ENCODE assay signal across 22 cellular contexts in genomic region chr2:180366481-180366880, GRCh38.
DNase-seq lines count a peak whose midpoint lies in the region; ATAC-seq and TF ChIP-seq lines count a peak whose summit lies in the region.
"Had no signal": no experiment of that assay in that cellular context is flagged by ENCODE, and none has a peak within 500 bp of the region (broad histone marks: within the 10 kb centered on the region; RNA-seq: fewer than 3 reads in every experiment).

No MANE protein-coding gene starts in this region.

- no peak overlapping the region for H2BK120ac ChIP-seq in trophoblast cell (ENCODE audit: insufficient read depth, low read length, poor library complexity)

- H3K4me2 ChIP-seq in trophoblast cell (ENCODE audit: low read length): no peak overlapping the region

- H4K91ac ChIP-seq in trophoblast cell (ENCODE audit: low read depth, low read length): no peak overlapping the region

- H3K4me3 ChIP-seq in AG09309 (ENCODE audit: control insufficient read depth, low read depth, low read length) (no peak overlapping the region), SJCRH30 (no peak overlapping the region), trophoblast cell (ENCODE audit: low read depth, low read length) (no peak overlapping the region)

- H3K9me3 ChIP-seq in SJCRH30 (replicated peaks): no peaks in the 10 kb centered on the region
- no peaks in the 10 kb centered on the region for H3K9me3 ChIP-seq in trophoblast cell (ENCODE audit: insufficient read depth, low read depth, low read length)
- H3K9me3 ChIP-seq: BE2C, Caco-2 had no signal

- no peaks in the 10 kb centered on the region for H3K79me2 ChIP-seq in trophoblast cell (ENCODE audit: control insufficient read depth, insufficient read depth, low read length, poor library complexity)

- H3K18ac ChIP-seq in trophoblast cell (ENCODE audit: low read length): no peak overlapping the region

- H3K79me1 ChIP-seq in trophoblast cell (ENCODE audit: low read length): no peaks in the 10 kb centered on the region

- H4K12ac ChIP-seq in trophoblast cell (ENCODE audit: low read depth, low read length): no peak overlapping the region

- no peak overlapping the region for H2BK5ac ChIP-seq in trophoblast cell (ENCODE audit: low read depth, low read length, poor library complexity)

- H3K4me1 ChIP-seq in SJCRH30: peaks cover 41% of the 10 kb centered on the region
- no peaks in the 10 kb centered on the region for H3K4me1 ChIP-seq in trophoblast cell (ENCODE audit: control insufficient read depth in 1 of 2, insufficient read depth in 2 of 2, low read length in 2 of 2)
- H3K4me1 ChIP-seq: BE2C, Caco-2 had no signal

- no peak overlapping the region for H3K23ac ChIP-seq in trophoblast cell (ENCODE audit: low read length)

- no peak overlapping the region for H4K8ac ChIP-seq in trophoblast cell (ENCODE audit: low read depth, low read length)

- H3K36me3 ChIP-seq in SJCRH30: no peaks in the 10 kb centered on the region
- no peaks in the 10 kb centered on the region for H3K36me3 ChIP-seq in trophoblast cell (ENCODE audit: control insufficient read depth in 1 of 2, insufficient read depth in 2 of 2, low read length in 2 of 2)
- H3K36me3 ChIP-seq: BE2C had no signal

- H3K27me3 ChIP-seq in SJCRH30 (no peaks in the 10 kb centered on the region), trophoblast cell (ENCODE audit: insufficient read depth, low read length) (no peaks in the 10 kb centered on the region)
- H3K27me3 ChIP-seq: BE2C had no signal

- H2BK12ac ChIP-seq in trophoblast cell (ENCODE audit: low read length): no peak overlapping the region

- no peak overlapping the region for H3K9ac ChIP-seq in trophoblast cell (ENCODE audit: low read length)

- TF ChIP-seq CTCF in AG09309 (IDR thresholded peaks at IDR 0.05; ENCODE audit: control insufficient read depth, insufficient read depth, low read depth, low read length, missing control alignments): no peak

- intact Hi-C loops in Right ventricle myocardium superior (cut with DNase I): no loop called here

- H3K27ac ChIP-seq in SJCRH30: peak overlapping the region; percentile 43
- no peak overlapping the region for H3K27ac ChIP-seq in trophoblast cell (ENCODE audit: low read depth, low read length)
- H3K27ac ChIP-seq: HL-60, RWPE1 had no signal

- H3K4ac ChIP-seq in trophoblast cell (ENCODE audit: low read depth, low read length): no peak overlapping the region

- peak; percentile 32 for DNase-seq in AG09309 (ENCODE audit: low read depth)
- peak; percentile 62 for DNase-seq in EH (ENCODE audit: low read depth)
- DNase-seq in SJCRH30: peak in 1 of 2 experiments; percentile 51
- peak; percentile 31 for DNase-seq in myocyte (ENCODE audit: low read depth)
- DNase-seq in Right ventricle myocardium superior: no peak
- DNase-seq in trophoblast cell: no peak
- DNase-seq in activated CD4-positive, alpha-beta T cell treated with anti-CD3 and anti-CD28 coated beads, Interleukin-2, amount 50 U/mL, for 1 hour: no peak
- DNase-seq: BE2C; Caco-2; CD4-positive, alpha-beta T cell; DND-41; KBM-7; NCI-H1105; NCI-H146; NCI-H2029; NCI-H2227 treated with DMSO at 0.1 percent for 48 hours; NCI-H510A; NCI-H748 treated with DMSO at 0.1 percent for 48 hours; SIG-M5; T-helper 1 cell had no signal

- H3K14ac ChIP-seq in trophoblast cell (ENCODE audit: low read length): no peak overlapping the region

- no peak overlapping the region for H2AK5ac ChIP-seq in trophoblast cell (ENCODE audit: low read length)

- no peak overlapping the region for H2AFZ ChIP-seq in trophoblast cell (ENCODE audit: insufficient read depth, low read length, poor library complexity)

- ATAC-seq in Right ventricle myocardium superior (ENCODE audit: poor library complexity): no peak

Comparison
In these comparisons a context has a peak if more than half of its experiments do, and no peak if none do; other contexts are left out.
1. DNase-seq: peak in AG09309 (single experiment), EH (single experiment) and myocyte (single experiment); none in Right ventricle myocardium superior (single experiment), trophoblast cell (0 of 2) and activated CD4-positive, alpha-beta T cell treated with anti-CD3 and anti-CD28 coated beads, Interleukin-2, amount 50 U/mL, for 1 hour (single experiment).